Comparison of ENCODE assay signal across 1 cellular context in genomic region chr12:113515082-113515856, GRCh38.
TF ChIP-seq lines count a peak whose summit lies in the region.

No MANE protein-coding gene starts in this region.

TF ChIP-seq in H1, 55 proteins besides CTCF, POLR2A, EP300 and RAD21:
- TF ChIP-seq POU5F1 (IDR thresholded peaks at IDR 0.05; ENCODE audit: low read depth, low read length) (no peak), TAF1 (IDR thresholded peaks at IDR 0.05; ENCODE audit: low read depth, low read length) (no peak), TBP (IDR thresholded peaks at IDR 0.05; ENCODE audit: low read depth, low read length) (no peak), CEBPB (IDR thresholded peaks at IDR 0.05; ENCODE audit: low read depth, low read length) (no peak), SAP30 (IDR thresholded peaks at IDR 0.05; ENCODE audit: insufficient read depth, insufficient replicate concordance, low read length) (no peak), GABPA (IDR thresholded peaks at IDR 0.05; ENCODE audit: borderline replicate concordance, insufficient read depth, low read length) (no peak), SP2 (IDR thresholded peaks at IDR 0.05; ENCODE audit: low read length) (no peak), BRCA1 (IDR thresholded peaks at IDR 0.05; ENCODE audit: low read depth, low read length) (no peak), NANOG (IDR thresholded peaks at IDR 0.05; ENCODE audit: insufficient read depth, low read depth, low read length, poor library complexity, severe bottlenecking) (no peak), TEAD4 (IDR thresholded peaks at IDR 0.05; ENCODE audit: low read depth, low read length) (0 out of 2 replicates have a peak, but pooled peaks have one; percentile 22), SIRT6 (IDR thresholded peaks at IDR 0.05; ENCODE audit: low read length) (no peak), YY1 (IDR thresholded peaks at IDR 0.05; ENCODE audit: low read depth, low read length) (0 out of 2 replicates have a peak, but pooled peaks have one; percentile 26), E2F6 (IDR thresholded peaks at IDR 0.05) (no peak), FOSL1 (IDR thresholded peaks at IDR 0.05; ENCODE audit: insufficient read depth, low read depth, low read length) (no peak), CTBP2 (IDR thresholded peaks at IDR 0.05; ENCODE audit: borderline replicate concordance, insufficient read depth, insufficient read length, low read length) (peak; percentile 70), ZNF274 (IDR thresholded peaks at IDR 0.05; ENCODE audit: borderline replicate concordance, extremely low read depth, low read length) (no peak), BCL11A (IDR thresholded peaks at IDR 0.05; ENCODE audit: low read depth in 2 of 2, low read length in 2 of 2) (no peak), TAF7 (optimal IDR thresholded peaks at IDR 0.05; ENCODE audit: borderline replicate concordance, low read depth, low read length) (no peak), SIX5 (IDR thresholded peaks at IDR 0.05; ENCODE audit: low read depth, low read length) (no peak), EGR1 (IDR thresholded peaks at IDR 0.05; ENCODE audit: borderline replicate concordance, low read depth, low read length) (0 out of 2 replicates have a peak, but pooled peaks have one; percentile 39), HDAC2 (IDR thresholded peaks at IDR 0.05; ENCODE audit: borderline replicate concordance in 1 of 2, low read depth in 2 of 2, low read length in 2 of 2) (peak in 1 of 2 experiments; percentile 75; a peak in 2 of 4 replicates), ATF2 (IDR thresholded peaks at IDR 0.05; ENCODE audit: low read length) (no peak), GTF2F1 (IDR thresholded peaks at IDR 0.05; ENCODE audit: borderline replicate concordance, low read depth, low read length) (no peak), JUN (IDR thresholded peaks at IDR 0.05; ENCODE audit: low read depth, low read length) (no peak), RNF2 (IDR thresholded peaks at IDR 0.05; ENCODE audit: borderline replicate concordance, low read depth, low read length, missing control alignments, poor library complexity, severe bottlenecking) (no peak), RBBP5 (IDR thresholded peaks at IDR 0.05; ENCODE audit: borderline replicate concordance, low read depth, low read length) (peak; percentile 70; the same call in 1 of the 2 replicates), KDM5A (IDR thresholded peaks at IDR 0.05; ENCODE audit: low read length) (no peak), PHF8 (conservative IDR thresholded peaks at IDR 0.05; ENCODE audit: low read depth, low read length) (0 out of 2 replicates have a peak, but pooled peaks have one; percentile 24), ASH2L (IDR thresholded peaks at IDR 0.05; ENCODE audit: low read length) (peak; percentile 87), KDM1A (IDR thresholded peaks at IDR 0.05; ENCODE audit: borderline replicate concordance, low read length) (0 out of 2 replicates have a peak, but pooled peaks have one; percentile 43), KDM4A (IDR thresholded peaks at IDR 0.05; ENCODE audit: low read depth, low read length, severe bottlenecking) (peak; percentile 48), ATF3 (IDR thresholded peaks at IDR 0.05; ENCODE audit: insufficient read depth, low read depth, low read length) (no peak), EZH2 (IDR thresholded peaks at IDR 0.05; ENCODE audit: low read depth, low read length, severe bottlenecking) (peak; percentile 35), MAFK (IDR thresholded peaks at IDR 0.05; ENCODE audit: low read depth, low read length) (no peak), MAX (IDR thresholded peaks at IDR 0.05) (no peak), SP1 (IDR thresholded peaks at IDR 0.05; ENCODE audit: low read depth, low read length) (no peak; the same call in 1 of the 2 replicates), SIN3A (conservative IDR thresholded peaks at IDR 0.05 in 1 of 2, IDR thresholded peaks at IDR 0.05 in 1 of 2; ENCODE audit: low read depth in 1 of 2, low read length in 2 of 2) (no peak), BACH1 (IDR thresholded peaks at IDR 0.05; ENCODE audit: low read length) (no peak), SUZ12 (IDR thresholded peaks at IDR 0.05; ENCODE audit: low read length) (peak; percentile 37; the same call in 1 of the 2 replicates), USF2 (IDR thresholded peaks at IDR 0.05; ENCODE audit: low read length) (no peak), RXRA (IDR thresholded peaks at IDR 0.05; ENCODE audit: insufficient read depth, low read depth, low read length) (no peak)
